In the genomic region with DNA sequence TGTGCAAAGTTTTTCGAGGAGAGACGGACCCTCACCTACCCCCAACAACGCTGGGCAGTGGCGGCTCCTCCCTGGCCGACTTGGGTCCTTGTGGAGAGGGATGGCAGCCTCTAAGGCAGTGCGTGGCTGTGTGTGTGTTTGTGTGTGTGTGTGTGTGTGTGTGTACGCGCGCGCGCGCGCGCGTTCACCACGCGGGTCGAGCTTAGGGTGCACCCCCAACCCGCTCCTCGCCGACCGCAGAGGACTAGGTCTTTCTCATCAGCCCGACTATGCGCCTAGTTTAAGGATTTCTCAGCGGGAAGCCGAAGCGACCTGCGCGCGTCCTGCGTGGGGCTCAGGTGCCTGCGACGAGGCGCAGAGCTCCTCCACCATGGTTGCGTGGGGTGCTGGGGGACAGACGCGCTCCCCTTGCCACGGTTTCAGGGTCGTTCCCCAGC, we compare ENCODE assay signal across 8 cellular contexts. TPM values are rescaled to one million over a fixed set of nuclear protein-coding genes. Genes with fewer than 3 reads are reported as not detected.
A peak's percentile ranks its signal among the peaks of the same experiment; 100 is the strongest.
DNase-seq lines count a peak whose midpoint lies in the region; ATAC-seq and TF ChIP-seq lines count a peak whose summit lies in the region.

No MANE protein-coding gene starts in this region.

- H3K27me3 Mint-ChIP-seq in chondrocyte (ENCODE audit: low read depth) = peaks cover 2% of the 10 kb centered on the region

- H3K36me3 ChIP-seq in BJ (ENCODE audit: control insufficient read depth, insufficient read depth, low read length) (no peaks in the 10 kb centered on the region), lung (ENCODE audit: control insufficient read depth in 2 of 2, insufficient read depth in 2 of 2, low read length in 2 of 2) (no peaks in the 10 kb centered on the region), tibial artery (no peaks in the 10 kb centered on the region)

- H3K27ac ChIP-seq in lung (ENCODE audit: low read depth in 1 of 2, low read length in 1 of 2) = peak overlapping the region; percentile 76 to 94
- H3K27ac ChIP-seq in tibial artery = peak overlapping the region; percentile 89 to 90

- no peaks in the 10 kb centered on the region for H3K9me3 ChIP-seq in lung (ENCODE audit: control insufficient read depth in 2 of 2, insufficient read depth in 1 of 2, low read length in 1 of 2)
- H3K9me3 ChIP-seq in tibial artery = no peaks in the 10 kb centered on the region

- no peak for TF ChIP-seq POLR2A in erythroblast (IDR thresholded peaks at IDR 0.05; ENCODE audit: low read length)

- intact Hi-C loops in tibial artery (cut with DNase I; ENCODE audit: low total_unique reads) = loop anchor here (1.0 kb wide), 1 partner anchor 53 kb away; no protein-coding TSS in a partner anchor

- H3K4me1 Mint-ChIP-seq in chondrocyte (ENCODE audit: low read depth) = peaks cover 31% of the 10 kb centered on the region

- CTCF ChIA-PET in BJ (lab: Yijun Ruan, JAX) = interaction anchor here (1.0 to 3.9 kb wide), 6 partner anchors 13 to 325 kb away, joined by 3 to 24 read pairs (median 4); no protein-coding TSS in a partner anchor

- H3K27me3 ChIP-seq in BJ (ENCODE audit: control insufficient read depth, insufficient read depth, low read length) (no peaks in the 10 kb centered on the region), lung (ENCODE audit: control insufficient read depth, insufficient read depth) (no peaks in the 10 kb centered on the region), tibial artery (no peaks in the 10 kb centered on the region)

- peak overlapping the region; percentile 93 for H3K4me3 Mint-ChIP-seq in chondrocyte (ENCODE audit: unreplicated experiment)

- WGBS in lung, 2 donors = 0 to 1% methylated on average over 39 of the region's 39 CpGs

- H3K4me3 ChIP-seq in BJ (ENCODE audit: low read depth, low read length) = peak overlapping the region; percentile 84
- peak overlapping the region; percentile 53 for H3K4me3 ChIP-seq in Jurkat, Clone E6-1 (ENCODE audit: low read length)
- H3K4me3 ChIP-seq in lung = peak overlapping the region; percentile 86
- H3K4me3 ChIP-seq in tibial artery = peak overlapping the region; percentile 77 to 87

- no peak for TF ChIP-seq CTCF in BJ (IDR thresholded peaks at IDR 0.05; ENCODE audit: insufficient read depth, low read depth, low read length)
- TF ChIP-seq CTCF in chondrocyte (IDR thresholded peaks at IDR 0.05) = no peak
- TF ChIP-seq CTCF in lung (IDR thresholded peaks at IDR 0.05; ENCODE audit: control extremely low read depth, extremely low read depth) = no peak
- no peak for TF ChIP-seq CTCF in tibial artery (IDR thresholded peaks at IDR 0.05)

- DNase-seq in BJ (ENCODE audit: low read depth) (no peak), chondrocyte (ENCODE audit: low spot score) (no peak), lung (ENCODE audit: low spot score) (no peak), tibial artery (no peak), erythroblast (lab: John Stamatoyannopoulos, UW) (no peak)
- DNase-seq in Jurkat, Clone E6-1 (ENCODE audit: low read depth, low spot score) = no peak

- H3K4me1 ChIP-seq in lung (ENCODE audit: control insufficient read depth in 2 of 2, insufficient read depth in 2 of 2, low read length in 2 of 2) (peaks cover 0 to 22% of the 10 kb centered on the region in 2 donors), tibial artery (peaks cover 0 to 47% (median 39%) of the 10 kb centered on the region in 4 donors)

- ATAC-seq in lung (ENCODE audit: insufficient read depth, low FRiP score) (no peak), HG03442 (IDR thresholded peaks at IDR 0.05; ENCODE audit: unreplicated experiment) (no peak), GM19467 (IDR thresholded peaks at IDR 0.05; ENCODE audit: unreplicated experiment) (no peak)

- H3K9me3 Mint-ChIP-seq in chondrocyte (ENCODE audit: low read depth) = no peaks in the 10 kb centered on the region

- no peaks in the 10 kb centered on the region for H3K36me3 Mint-ChIP-seq in chondrocyte (ENCODE audit: low read depth)

- POLR2A ChIA-PET in BJ (lab: Charles Lee) = interaction anchor here (0.6 kb wide), 1 partner anchor 56 kb away, joined by 5 read pairs; no protein-coding TSS in a partner anchor

- H3K27ac Mint-ChIP-seq in chondrocyte (ENCODE audit: unreplicated experiment) = peak overlapping the region; percentile 65

RNA-seq across cellular contexts. Expression of gene SOX13, which starts 0.9 kb away (rescaled TPM):
- polyA plus RNA-seq in BJ (2011; rRNA removed) (6.2 and 9.5 TPM in 2 replicates), lung (10 to 100 TPM; 14.7 to 18.5 TPM)
- 6.8 and 14.0 TPM in 2 replicates for polyA minus RNA-seq in BJ (2011; rRNA and poly(A)+ RNA removed)
- polyA plus RNA-seq in Jurkat, Clone E6-1 (2012; ENCODE audit: insufficient read depth, insufficient read length) = 6.6 TPM
- total RNA-seq in chondrocyte (3.6 to 9.1 TPM (median 7.6 TPM) in 3 replicates), lung (10 to 100 TPM; 42.0 to 52.6 TPM)
